Comparison of ENCODE assay signal across 10 cellular contexts in the genomic region with DNA sequence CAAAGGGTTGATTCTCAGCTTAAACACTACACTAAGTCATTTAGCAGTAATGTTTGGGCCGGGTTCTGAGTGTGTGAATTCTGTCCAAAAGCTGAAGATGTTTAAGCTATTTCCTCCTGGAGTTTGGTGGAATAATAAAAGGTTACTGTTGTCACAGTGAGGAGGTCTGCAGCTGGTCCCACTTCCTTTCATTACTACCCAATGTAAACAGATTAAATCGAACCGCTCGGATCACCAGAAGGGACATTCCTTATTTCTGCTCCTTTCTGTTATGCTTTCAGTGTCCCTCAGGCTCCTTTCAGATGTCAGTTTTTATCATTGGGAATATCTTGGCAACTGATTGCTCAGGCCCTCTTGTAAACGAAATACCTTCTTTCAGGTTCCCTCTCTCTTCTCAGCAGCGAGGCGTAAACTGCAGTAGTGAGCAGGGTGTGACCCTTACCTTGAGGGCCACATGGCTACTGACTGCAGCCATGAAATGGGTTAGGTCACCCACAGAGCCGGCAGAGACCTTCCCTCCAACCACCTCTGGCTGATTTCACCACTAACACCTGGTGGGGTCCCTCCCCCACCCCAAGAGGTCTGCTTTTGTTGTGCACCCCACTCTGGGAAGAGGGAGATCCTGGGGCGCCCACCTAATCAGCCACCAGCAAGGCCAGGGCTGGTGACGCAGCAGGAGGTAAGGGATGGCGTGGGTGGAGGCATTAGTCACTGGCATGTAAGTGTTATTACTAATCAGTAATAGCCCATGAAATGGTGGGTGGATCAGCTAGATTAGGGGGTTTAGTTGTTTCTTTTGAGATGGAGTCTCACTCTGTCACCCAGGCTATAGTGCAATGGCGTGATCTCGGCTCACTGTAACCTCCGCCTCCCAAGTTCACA.
A peak's percentile ranks its signal among the peaks of the same experiment; 100 is the strongest.
DNase-seq lines count a peak whose midpoint lies in the region; ATAC-seq and TF ChIP-seq lines count a peak whose summit lies in the region.
"Had no signal": no experiment of that assay in that cellular context is flagged by ENCODE, and none has a peak within 500 bp of the region (broad histone marks: within the 10 kb centered on the region; RNA-seq: fewer than 3 reads in every experiment).

No MANE protein-coding gene starts in this region.

- H3K36me3 ChIP-seq in transverse colon (peaks cover 0 to 4% (median 0%) of the 10 kb centered on the region in 4 donors), upper lobe of left lung (peaks cover 0 to 21% (median 3%) of the 10 kb centered on the region in 4 donors)

- peaks cover 3% of the 10 kb centered on the region for H3K9me3 Mint-ChIP-seq in chondrocyte (ENCODE audit: low read depth)

- no peaks in the 10 kb centered on the region for H3K27me3 Mint-ChIP-seq in chondrocyte (ENCODE audit: low read depth)

- H3K4me3 ChIP-seq in skeletal muscle cell (ENCODE audit: low read depth, low read length): no peak overlapping the region
- H3K4me3 ChIP-seq in transverse colon: no peak overlapping the region
- no peak overlapping the region for H3K4me3 ChIP-seq in upper lobe of left lung
- H3K4me3 ChIP-seq: gastroesophageal sphincter had no signal

- H3K27ac Mint-ChIP-seq in chondrocyte (ENCODE audit: unreplicated experiment): peak overlapping the region; percentile 77

- H3K4me3 Mint-ChIP-seq in chondrocyte (ENCODE audit: unreplicated experiment): no peak overlapping the region

- intact Hi-C loops in transverse colon (cut with DNase I; ENCODE audit: low total_unique reads): no loop called here

- WGBS in transverse colon (ENCODE audit: low coverage in 1 of 2), 2 donors: 72 to 100% methylated on average over 2 to 14 of the region's 14 CpGs
- 64 to 68% methylated on average over 13 of the region's 14 CpGs for WGBS in upper lobe of left lung, 2 donors

- H3K4me1 ChIP-seq in transverse colon: peaks cover 0 to 16% (median 3%) of the 10 kb centered on the region in 4 donors
- peaks cover 4 to 21% (median 12%) of the 10 kb centered on the region in 4 donors for H3K4me1 ChIP-seq in upper lobe of left lung

- no peak for TF ChIP-seq CTCF in chondrocyte (IDR thresholded peaks at IDR 0.05)
- TF ChIP-seq CTCF in transverse colon (IDR thresholded peaks at IDR 0.05): no peak
- TF ChIP-seq CTCF in upper lobe of left lung (IDR thresholded peaks at IDR 0.05): no peak

- in situ Hi-C loops in transverse colon (cut with MboI; ENCODE audit: low pct_ligation_motif_present in 1 of 4, low pct_unique_long_range_greater_than_20kb in 1 of 4, low sequenced_read_pairs in 3 of 4): no loop called here

- no peaks in the 10 kb centered on the region for H3K27me3 ChIP-seq in transverse colon
- H3K27me3 ChIP-seq in upper lobe of left lung: no peaks in the 10 kb centered on the region
- H3K27me3 ChIP-seq: gastroesophageal sphincter had no signal

- TF ChIP-seq POLR2A in transverse colon (IDR thresholded peaks at IDR 0.05): no peak
- no peak for TF ChIP-seq POLR2A in upper lobe of left lung (IDR thresholded peaks at IDR 0.05)

- peaks cover 40% of the 10 kb centered on the region for H3K4me1 Mint-ChIP-seq in chondrocyte (ENCODE audit: low read depth)

- H3K27ac ChIP-seq in transverse colon (peak overlapping the region in 1 of 4 donors; percentile 6), upper lobe of left lung (peak overlapping the region in 1 of 4 donors; percentile 57)
- H3K27ac ChIP-seq: gastroesophageal sphincter had no signal

- peaks cover 10% of the 10 kb centered on the region for H3K36me3 Mint-ChIP-seq in chondrocyte (ENCODE audit: low read depth)

- no peak for TF ChIP-seq EP300 in transverse colon (IDR thresholded peaks at IDR 0.05; ENCODE audit: low read depth)
- no peak for TF ChIP-seq EP300 in upper lobe of left lung (IDR thresholded peaks at IDR 0.05)

- H3K9me3 ChIP-seq in transverse colon (no peaks in the 10 kb centered on the region), upper lobe of left lung (no peaks in the 10 kb centered on the region)
- H3K9me3 ChIP-seq: gastroesophageal sphincter had no signal

- peak; percentile 38 for DNase-seq in CD1c-positive myeloid dendritic cell (ENCODE audit: extremely low spot score)
- peak; percentile 71 for DNase-seq in NCI-H146 treated with DMSO at 0.1 percent for 48 hours (lab: John Stamatoyannopoulos, UW; ENCODE audit: unreplicated experiment)
- DNase-seq in chondrocyte (ENCODE audit: low spot score): no peak
- DNase-seq in skeletal muscle cell (ENCODE audit: low read depth): peak; percentile 65
- DNase-seq in GF-D8 (lab: John Stamatoyannopoulos, UW): no peak
- DNase-seq in transverse colon: no peak
- no peak for DNase-seq in upper lobe of left lung
- DNase-seq: NCI-H1105 had no signal

- ATAC-seq in HG03521 (IDR thresholded peaks at IDR 0.05; ENCODE audit: unreplicated experiment) (no peak), upper lobe of left lung (ENCODE audit: low FRiP score in 2 of 2) (no peak)
- ATAC-seq: gastroesophageal sphincter had no signal

Comparison
In these comparisons a context has a peak if more than half of its experiments do, and no peak if none do; other contexts are left out.
1. DNase-seq: peak in CD1c-positive myeloid dendritic cell (single experiment), NCI-H146 treated with DMSO at 0.1 percent for 48 hours (single experiment) and skeletal muscle cell (single experiment); none in chondrocyte (single experiment), GF-D8 (single experiment), transverse colon (single experiment) and upper lobe of left lung (0 of 2).